21 cellular contexts compared by ENCODE assay signal in genomic region chr4:15161439-15161838, GRCh38.
"Had no signal": no experiment of that assay in that cellular context is flagged by ENCODE, and none has a peak within 500 bp of the region (broad histone marks: within the 10 kb centered on the region; RNA-seq: fewer than 3 reads in every experiment).

No MANE protein-coding gene starts in this region.

- H3K27me3 Mint-ChIP-seq: brain had no signal

- H3K27ac ChIP-seq: epithelial cell of prostate had no signal

- DNase-seq: activated B cell treated with CpG ODN at 0.5 μM for 24 hours; activated CD4-positive, alpha-beta memory T cell treated with anti-CD3 and anti-CD28 coated beads, Interleukin-2, amount 10 ng/mL, durations not matched to agents 7 days and 5 days; activated CD4-positive, alpha-beta T cell treated with anti-CD3 and anti-CD28 coated beads for 4 hours; activated CD8-positive, alpha-beta memory T cell treated with anti-CD3 and anti-CD28 coated beads, Interleukin-2, amount 10 ng/mL, durations not matched to agents 7 days and 5 days; activated naive CD4-positive, alpha-beta T cell; activated naive CD8-positive, alpha-beta T cell treated with anti-CD3 and anti-CD28 coated beads, Interleukin-2, amount 10 ng/mL, durations not matched to agents 7 days and 5 days; amygdala; caudate nucleus; hypothalamus; kidney; midbrain; nucleus accumbens; stimulated activated naive CD8-positive, alpha-beta T cell treated with anti-CD3 and anti-CD28 coated beads, Interleukin-15, Interleukin-2, amounts not matched to agents 100 U/mL and 50 U/mL, for 24 hours; T-helper 2 cell had no signal

- FAIRE-seq: frontal cortex, kidney had no signal

- H3K27ac Mint-ChIP-seq: activated B cell treated with CpG ODN at 0.5 μM for 24 hours; activated CD4-positive, alpha-beta memory T cell treated with anti-CD3 and anti-CD28 coated beads, Interleukin-2, amount 10 ng/mL, durations not matched to agents 7 days and 5 days; activated CD8-positive, alpha-beta memory T cell treated with anti-CD3 and anti-CD28 coated beads, Interleukin-2, amount 10 ng/mL, durations not matched to agents 7 days and 5 days; activated naive CD8-positive, alpha-beta T cell treated with anti-CD3 and anti-CD28 coated beads, Interleukin-2, amount 10 ng/mL, durations not matched to agents 7 days and 5 days; nephron; progenitor cell of endocrine pancreas had no signal

- H3K4me3 Mint-ChIP-seq: activated B cell treated with CpG ODN at 0.5 μM for 24 hours; activated CD4-positive, alpha-beta memory T cell treated with anti-CD3 and anti-CD28 coated beads, Interleukin-2, amount 10 ng/mL, durations not matched to agents 7 days and 5 days; activated CD8-positive, alpha-beta memory T cell treated with anti-CD3 and anti-CD28 coated beads, Interleukin-2, amount 10 ng/mL, durations not matched to agents 7 days and 5 days; activated naive CD8-positive, alpha-beta T cell treated with anti-CD3 and anti-CD28 coated beads, Interleukin-2, amount 10 ng/mL, durations not matched to agents 7 days and 5 days; brain; nephron had no signal

- H3K4me1 Mint-ChIP-seq: activated B cell treated with CpG ODN at 0.5 μM for 24 hours; activated CD4-positive, alpha-beta memory T cell treated with anti-CD3 and anti-CD28 coated beads, Interleukin-2, amount 10 ng/mL, durations not matched to agents 7 days and 5 days; activated CD8-positive, alpha-beta memory T cell treated with anti-CD3 and anti-CD28 coated beads, Interleukin-2, amount 10 ng/mL, durations not matched to agents 7 days and 5 days; activated naive CD8-positive, alpha-beta T cell treated with anti-CD3 and anti-CD28 coated beads, Interleukin-2, amount 10 ng/mL, durations not matched to agents 7 days and 5 days; nephron had no signal

- H3K36me3 Mint-ChIP-seq: activated CD8-positive, alpha-beta memory T cell treated with anti-CD3 and anti-CD28 coated beads, Interleukin-2, amount 10 ng/mL, durations not matched to agents 7 days and 5 days; activated naive CD8-positive, alpha-beta T cell treated with anti-CD3 and anti-CD28 coated beads, Interleukin-2, amount 10 ng/mL, durations not matched to agents 7 days and 5 days; brain had no signal

- H3K4me3 ChIP-seq: lung had no signal

- ATAC-seq: activated CD8-positive, alpha-beta memory T cell treated with anti-CD3 and anti-CD28 coated beads, Interleukin-2, amount 10 ng/mL, durations not matched to agents 7 days and 5 days; left lobe of liver; stimulated activated naive CD8-positive, alpha-beta T cell treated with anti-CD3 and anti-CD28 coated beads, Interleukin-15, Interleukin-2, amounts not matched to agents 100 U/mL and 50 U/mL, for 24 hours had no signal

- H3K9me3 Mint-ChIP-seq: activated CD4-positive, alpha-beta memory T cell treated with anti-CD3 and anti-CD28 coated beads, Interleukin-2, amount 10 ng/mL, durations not matched to agents 7 days and 5 days had no signal
